In the genomic region with DNA sequence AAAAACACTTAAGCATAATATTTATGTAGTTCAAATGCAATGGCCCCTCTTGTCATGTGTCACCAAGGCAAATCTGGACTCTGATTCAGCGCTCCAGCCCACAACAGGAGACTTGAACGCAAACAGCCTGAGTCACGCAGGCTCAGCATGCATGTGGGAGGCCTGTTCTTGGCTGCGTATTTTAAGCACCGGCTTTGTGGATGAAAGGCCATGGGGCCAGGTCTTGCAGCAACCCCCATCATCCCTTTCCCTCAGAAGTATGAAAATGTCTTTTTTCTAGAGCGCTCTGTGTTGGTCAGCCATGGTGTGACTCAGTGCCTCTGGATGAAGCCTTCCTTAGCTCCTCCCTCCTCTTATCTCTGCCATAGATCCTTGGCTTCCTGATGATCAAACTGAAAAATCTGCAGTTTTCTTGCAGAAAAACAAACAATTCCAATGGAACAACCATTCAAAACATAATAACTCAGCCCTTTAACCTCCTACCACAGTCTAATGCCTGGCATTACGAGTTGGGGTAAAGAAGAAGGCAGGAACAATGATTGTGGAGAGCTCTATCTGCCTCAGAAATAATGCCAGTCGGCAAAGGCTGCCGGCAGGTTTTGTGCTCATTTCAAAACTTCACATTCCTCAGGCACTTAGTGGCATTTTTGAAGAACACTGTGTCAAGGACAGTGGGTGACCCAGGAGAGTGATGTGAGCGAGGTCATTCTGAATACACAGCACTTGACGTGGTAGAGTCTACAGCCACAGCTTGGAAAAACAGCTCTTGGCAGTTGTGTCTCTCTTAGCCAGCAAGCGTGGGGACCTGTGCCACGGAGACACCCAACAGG, we compare ENCODE assay signal across 1 cellular context.
TF ChIP-seq lines count a peak whose summit lies in the region.

No MANE protein-coding gene starts in this region.

TF ChIP-seq in HepG2, 621 proteins besides CTCF, POLR2A, EP300 and RAD21 (continued from another document and continues in another):
- TF ChIP-seq, protein P1, sequence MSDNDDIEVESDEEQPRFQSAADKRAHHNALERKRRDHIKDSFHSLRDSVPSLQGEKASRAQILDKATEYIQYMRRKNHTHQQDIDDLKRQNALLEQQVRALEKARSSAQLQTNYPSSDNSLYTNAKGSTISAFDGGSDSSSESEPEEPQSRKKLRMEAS (IDR thresholded peaks at IDR 0.05): peak; percentile 68; the same call in 1 of the 2 replicates
- TF ChIP-seq GFI1 (CRISPR knock-in tag; IDR thresholded peaks at IDR 0.05; ENCODE audit: borderline replicate concordance): peak; percentile 92
- TF ChIP-seq, protein P2, sequence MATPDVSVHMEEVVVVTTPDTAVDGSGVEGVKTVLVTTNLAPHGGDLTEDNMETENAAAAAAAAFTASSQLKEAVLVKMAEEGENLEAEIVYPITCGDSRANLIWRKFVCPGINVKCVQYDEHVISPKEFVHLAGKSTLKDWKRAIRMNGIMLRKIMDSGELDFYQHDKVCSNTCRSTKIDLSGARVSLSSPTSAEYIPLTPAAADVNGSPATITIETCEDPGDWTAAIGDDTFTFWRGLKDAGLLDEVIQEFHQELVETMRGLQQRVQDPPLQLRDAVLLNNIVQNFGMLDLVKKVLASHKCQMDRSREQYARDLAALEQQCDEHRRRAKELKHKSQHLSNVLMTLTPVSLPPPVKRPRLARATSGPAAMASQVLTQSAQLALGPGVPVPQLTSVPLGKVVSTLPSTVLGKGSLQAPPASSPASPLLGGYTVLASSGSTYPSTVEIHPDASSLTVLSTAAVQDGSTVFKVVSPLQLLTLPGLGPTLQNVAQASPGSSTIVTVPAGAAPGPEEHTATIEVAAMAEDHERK (CRISPR knock-in tag; IDR thresholded peaks at IDR 0.05; ENCODE audit: low read depth): no peak
- TF ChIP-seq POLR2G (IDR thresholded peaks at IDR 0.05; ENCODE audit: low read depth, low read length): peak; percentile 36; the same call in 1 of the 2 replicates
- peak; percentile 54 for TF ChIP-seq SOX5 (CRISPR knock-in tag; IDR thresholded peaks at IDR 0.05; ENCODE audit: borderline replicate concordance)
- TF ChIP-seq MAFK (conservative IDR thresholded peaks at IDR 0.05 in 1 of 2, IDR thresholded peaks at IDR 0.05 in 1 of 2; ENCODE audit: low read length in 2 of 2): peak; percentile 60 to 71
- no peak for TF ChIP-seq ZNF143 (CRISPR knock-in tag; IDR thresholded peaks at IDR 0.05)
- 0 out of 2 replicates have a peak, but pooled peaks have one; percentile 26 for TF ChIP-seq MYNN (CRISPR knock-in tag; IDR thresholded peaks at IDR 0.05; ENCODE audit: low read depth)
- no peak for TF ChIP-seq ZNF274 (CRISPR knock-in tag; IDR thresholded peaks at IDR 0.05)
- TF ChIP-seq, protein P3, sequence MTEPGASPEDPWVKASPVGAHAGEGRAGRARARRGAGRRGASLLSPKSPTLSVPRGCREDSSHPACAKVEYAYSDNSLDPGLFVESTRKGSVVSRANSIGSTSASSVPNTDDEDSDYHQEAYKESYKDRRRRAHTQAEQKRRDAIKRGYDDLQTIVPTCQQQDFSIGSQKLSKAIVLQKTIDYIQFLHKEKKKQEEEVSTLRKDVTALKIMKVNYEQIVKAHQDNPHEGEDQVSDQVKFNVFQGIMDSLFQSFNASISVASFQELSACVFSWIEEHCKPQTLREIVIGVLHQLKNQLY (CRISPR knock-in tag; IDR thresholded peaks at IDR 0.05): peak; percentile 97
- TF ChIP-seq NR2F6 (IDR thresholded peaks at IDR 0.05): peak; percentile 90
- TF ChIP-seq NR2F6 (CRISPR knock-in tag; IDR thresholded peaks at IDR 0.05): peak; percentile 92
- TF ChIP-seq ZNF350 (CRISPR knock-in tag; IDR thresholded peaks at IDR 0.05; ENCODE audit: borderline replicate concordance, low read depth): peak; percentile 23; the same call in 1 of the 2 replicates
- TF ChIP-seq, protein P4, sequence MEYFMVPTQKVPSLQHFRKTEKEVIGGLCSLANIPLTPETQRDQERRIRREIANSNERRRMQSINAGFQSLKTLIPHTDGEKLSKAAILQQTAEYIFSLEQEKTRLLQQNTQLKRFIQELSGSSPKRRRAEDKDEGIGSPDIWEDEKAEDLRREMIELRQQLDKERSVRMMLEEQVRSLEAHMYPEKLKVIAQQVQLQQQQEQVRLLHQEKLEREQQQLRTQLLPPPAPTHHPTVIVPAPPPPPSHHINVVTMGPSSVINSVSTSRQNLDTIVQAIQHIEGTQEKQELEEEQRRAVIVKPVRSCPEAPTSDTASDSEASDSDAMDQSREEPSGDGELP (IDR thresholded peaks at IDR 0.05; ENCODE audit: borderline replicate concordance, low read depth): peak; percentile 28; the same call in 1 of the 2 replicates
- peak; percentile 53; the same call in 1 of the 2 replicates for TF ChIP-seq FOXJ3 (CRISPR knock-in tag; IDR thresholded peaks at IDR 0.05; ENCODE audit: borderline replicate concordance)
- TF ChIP-seq GATAD1 (CRISPR knock-in tag; IDR thresholded peaks at IDR 0.05): 0 out of 2 replicates have a peak, but pooled peaks have one; percentile 2
- peak; percentile 42; the same call in 1 of the 2 replicates for TF ChIP-seq CEBPB (IDR thresholded peaks at IDR 0.05; ENCODE audit: borderline replicate concordance, low read depth, low read length)
- TF ChIP-seq, protein P5, sequence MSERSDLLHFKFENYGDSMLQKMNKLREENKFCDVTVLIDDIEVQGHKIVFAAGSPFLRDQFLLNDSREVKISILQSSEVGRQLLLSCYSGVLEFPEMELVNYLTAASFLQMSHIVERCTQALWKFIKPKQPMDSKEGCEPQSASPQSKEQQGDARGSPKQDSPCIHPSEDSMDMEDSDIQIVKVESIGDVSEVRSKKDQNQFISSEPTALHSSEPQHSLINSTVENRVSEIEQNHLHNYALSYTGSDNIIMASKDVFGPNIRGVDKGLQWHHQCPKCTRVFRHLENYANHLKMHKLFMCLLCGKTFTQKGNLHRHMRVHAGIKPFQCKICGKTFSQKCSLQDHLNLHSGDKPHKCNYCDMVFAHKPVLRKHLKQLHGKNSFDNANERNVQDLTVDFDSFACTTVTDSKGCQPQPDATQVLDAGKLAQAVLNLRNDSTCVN (CRISPR knock-in tag; IDR thresholded peaks at IDR 0.05; ENCODE audit: borderline replicate concordance): peak; percentile 93
- TF ChIP-seq, protein P6, sequence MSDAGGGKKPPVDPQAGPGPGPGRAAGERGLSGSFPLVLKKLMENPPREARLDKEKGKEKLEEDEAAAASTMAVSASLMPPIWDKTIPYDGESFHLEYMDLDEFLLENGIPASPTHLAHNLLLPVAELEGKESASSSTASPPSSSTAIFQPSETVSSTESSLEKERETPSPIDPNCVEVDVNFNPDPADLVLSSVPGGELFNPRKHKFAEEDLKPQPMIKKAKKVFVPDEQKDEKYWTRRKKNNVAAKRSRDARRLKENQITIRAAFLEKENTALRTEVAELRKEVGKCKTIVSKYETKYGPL (CRISPR knock-in tag; IDR thresholded peaks at IDR 0.05): no peak
- no peak for TF ChIP-seq FOXP1 (IDR thresholded peaks at IDR 0.05)
- TF ChIP-seq FOXP1 (CRISPR knock-in tag; IDR thresholded peaks at IDR 0.05): peak; percentile 71
- 0 out of 2 replicates have a peak, but pooled peaks have one; percentile 40 for TF ChIP-seq NFE2 (CRISPR knock-in tag; IDR thresholded peaks at IDR 0.05)
- TF ChIP-seq, protein P7, sequence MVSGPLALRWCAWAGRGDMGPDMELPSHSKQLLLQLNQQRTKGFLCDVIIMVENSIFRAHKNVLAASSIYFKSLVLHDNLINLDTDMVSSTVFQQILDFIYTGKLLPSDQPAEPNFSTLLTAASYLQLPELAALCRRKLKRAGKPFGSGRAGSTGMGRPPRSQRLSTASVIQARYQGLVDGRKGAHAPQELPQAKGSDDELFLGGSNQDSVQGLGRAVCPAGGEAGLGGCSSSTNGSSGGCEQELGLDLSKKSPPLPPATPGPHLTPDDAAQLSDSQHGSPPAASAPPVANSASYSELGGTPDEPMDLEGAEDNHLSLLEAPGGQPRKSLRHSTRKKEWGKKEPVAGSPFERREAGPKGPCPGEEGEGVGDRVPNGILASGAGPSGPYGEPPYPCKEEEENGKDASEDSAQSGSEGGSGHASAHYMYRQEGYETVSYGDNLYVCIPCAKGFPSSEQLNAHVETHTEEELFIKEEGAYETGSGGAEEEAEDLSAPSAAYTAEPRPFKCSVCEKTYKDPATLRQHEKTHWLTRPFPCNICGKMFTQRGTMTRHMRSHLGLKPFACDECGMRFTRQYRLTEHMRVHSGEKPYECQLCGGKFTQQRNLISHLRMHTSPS (CRISPR knock-in tag; IDR thresholded peaks at IDR 0.05; ENCODE audit: low read depth): 0 out of 2 replicates have a peak, but pooled peaks have one; percentile 71
- TF ChIP-seq SP5 (CRISPR knock-in tag; IDR thresholded peaks at IDR 0.05; ENCODE audit: borderline replicate concordance, low read depth): 0 out of 2 replicates have a peak, but pooled peaks have one; percentile 23
- TF ChIP-seq, protein P8, sequence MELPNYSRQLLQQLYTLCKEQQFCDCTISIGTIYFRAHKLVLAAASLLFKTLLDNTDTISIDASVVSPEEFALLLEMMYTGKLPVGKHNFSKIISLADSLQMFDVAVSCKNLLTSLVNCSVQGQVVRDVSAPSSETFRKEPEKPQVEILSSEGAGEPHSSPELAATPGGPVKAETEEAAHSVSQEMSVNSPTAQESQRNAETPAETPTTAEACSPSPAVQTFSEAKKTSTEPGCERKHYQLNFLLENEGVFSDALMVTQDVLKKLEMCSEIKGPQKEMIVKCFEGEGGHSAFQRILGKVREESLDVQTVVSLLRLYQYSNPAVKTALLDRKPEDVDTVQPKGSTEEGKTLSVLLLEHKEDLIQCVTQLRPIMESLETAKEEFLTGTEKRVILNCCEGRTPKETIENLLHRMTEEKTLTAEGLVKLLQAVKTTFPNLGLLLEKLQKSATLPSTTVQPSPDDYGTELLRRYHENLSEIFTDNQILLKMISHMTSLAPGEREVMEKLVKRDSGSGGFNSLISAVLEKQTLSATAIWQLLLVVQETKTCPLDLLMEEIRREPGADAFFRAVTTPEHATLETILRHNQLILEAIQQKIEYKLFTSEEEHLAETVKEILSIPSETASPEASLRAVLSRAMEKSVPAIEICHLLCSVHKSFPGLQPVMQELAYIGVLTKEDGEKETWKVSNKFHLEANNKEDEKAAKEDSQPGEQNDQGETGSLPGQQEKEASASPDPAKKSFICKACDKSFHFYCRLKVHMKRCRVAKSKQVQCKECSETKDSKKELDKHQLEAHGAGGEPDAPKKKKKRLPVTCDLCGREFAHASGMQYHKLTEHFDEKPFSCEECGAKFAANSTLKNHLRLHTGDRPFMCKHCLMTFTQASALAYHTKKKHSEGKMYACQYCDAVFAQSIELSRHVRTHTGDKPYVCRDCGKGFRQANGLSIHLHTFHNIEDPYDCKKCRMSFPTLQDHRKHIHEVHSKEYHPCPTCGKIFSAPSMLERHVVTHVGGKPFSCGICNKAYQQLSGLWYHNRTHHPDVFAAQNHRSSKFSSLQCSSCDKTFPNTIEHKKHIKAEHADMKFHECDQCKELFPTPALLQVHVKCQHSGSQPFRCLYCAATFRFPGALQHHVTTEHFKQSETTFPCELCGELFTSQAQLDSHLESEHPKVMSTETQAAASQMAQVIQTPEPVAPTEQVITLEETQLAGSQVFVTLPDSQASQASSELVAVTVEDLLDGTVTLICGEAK (IDR thresholded peaks at IDR 0.05): no peak
- TF ChIP-seq, protein P8 (CRISPR knock-in tag; IDR thresholded peaks at IDR 0.05): no peak
